ENCODE assay signal across 23 cellular contexts in genomic region chr14:56875104-56875675, GRCh38.
"Had no signal": no experiment of that assay in that cellular context is flagged by ENCODE, and none has a peak within 500 bp of the region (broad histone marks: within the 10 kb centered on the region; RNA-seq: fewer than 3 reads in every experiment).

No MANE protein-coding gene starts in this region.

- H3K36me3 Mint-ChIP-seq: natural killer cell treated with Interleukin-12 subunit alpha and Interleukin-12 subunit beta and Interleukin-15 and Interleukin-18, amount 100 ng/mL, for 72 hours; stimulated activated effector memory CD8-positive, alpha-beta T cell treated with anti-CD3 and anti-CD28 coated beads, Interleukin-12 subunit alpha, Interleukin-12 subunit beta, amount 100 ng/mL, for 72 hours; stimulated activated naive B cell treated with anti-CD40 and anti-IgM and Interleukin-4, amounts not matched to agents 10 μg/mL and 1 μg/mL and 100 μg/mL, for 72 hours had no signal

- H3K4me1 Mint-ChIP-seq: stimulated activated effector memory CD8-positive, alpha-beta T cell treated with anti-CD3 and anti-CD28 coated beads, Interleukin-12 subunit alpha, Interleukin-12 subunit beta, amount 100 ng/mL, for 72 hours; stimulated activated naive B cell treated with anti-CD40 and anti-IgM and Interleukin-4, amounts not matched to agents 10 μg/mL and 1 μg/mL and 100 μg/mL, for 72 hours had no signal

- H3K27ac ChIP-seq: neutrophil, pancreas, prostate gland, right atrium auricular region, right lobe of liver, sigmoid colon, stomach, thoracic aorta, thyroid gland, tibial nerve, upper lobe of left lung, vagina had no signal

- H3K4me3 Mint-ChIP-seq: natural killer cell treated with Interleukin-12 subunit alpha and Interleukin-12 subunit beta and Interleukin-15 and Interleukin-18, amount 100 ng/mL, for 72 hours; nephron progenitor cell; neural crest cell; stimulated activated effector memory CD8-positive, alpha-beta T cell treated with anti-CD3 and anti-CD28 coated beads, Interleukin-12 subunit alpha, Interleukin-12 subunit beta, amount 100 ng/mL, for 72 hours; stimulated activated naive B cell treated with anti-CD40 and anti-IgM and Interleukin-4, amounts not matched to agents 10 μg/mL and 1 μg/mL and 100 μg/mL, for 72 hours; stimulated activated naive CD8-positive, alpha-beta T cell treated with anti-CD3 and anti-CD28 coated beads, Interleukin-15, Interleukin-2, amounts not matched to agents 100 ng/mL and 50 ng/mL, for 24 hours had no signal

- H3K27me3 ChIP-seq: neutrophil, pancreas, right atrium auricular region, right lobe of liver, sigmoid colon, thyroid gland, tibial nerve, upper lobe of left lung, vagina had no signal

- H3K27ac Mint-ChIP-seq: natural killer cell treated with Interleukin-12 subunit alpha and Interleukin-12 subunit beta and Interleukin-15 and Interleukin-18, amount 100 ng/mL, for 72 hours; nephron progenitor cell; stimulated activated effector memory CD8-positive, alpha-beta T cell treated with anti-CD3 and anti-CD28 coated beads, Interleukin-12 subunit alpha, Interleukin-12 subunit beta, amount 100 ng/mL, for 72 hours; stimulated activated naive B cell treated with anti-CD40 and anti-IgM and Interleukin-4, amounts not matched to agents 10 μg/mL and 1 μg/mL and 100 μg/mL, for 72 hours; stimulated activated naive CD8-positive, alpha-beta T cell treated with anti-CD3 and anti-CD28 coated beads, Interleukin-15, Interleukin-2, amounts not matched to agents 100 ng/mL and 50 ng/mL, for 24 hours had no signal

- H3K9me3 Mint-ChIP-seq: nephron progenitor cell, neural crest cell had no signal

- H3K9me3 ChIP-seq: neutrophil, pancreas, prostate gland, right atrium auricular region, right lobe of liver, sigmoid colon, stomach, thoracic aorta, thyroid gland, tibial nerve, upper lobe of left lung, vagina had no signal

- H3K4me1 ChIP-seq: pancreas, prostate gland, right atrium auricular region, right lobe of liver, sigmoid colon, stomach, thyroid gland, tibial nerve, upper lobe of left lung, vagina had no signal

- H3K36me3 ChIP-seq: neutrophil, pancreas, prostate gland, right atrium auricular region, right lobe of liver, sigmoid colon, stomach, thoracic aorta, thyroid gland, tibial nerve, upper lobe of left lung, vagina had no signal

- ATAC-seq: natural killer cell treated with Interleukin-12 subunit alpha and Interleukin-12 subunit beta and Interleukin-15 and Interleukin-18, amount 100 ng/mL, for 72 hours; stimulated activated naive B cell treated with anti-CD40 and anti-IgM and Interleukin-4, amounts not matched to agents 10 μg/mL and 1 μg/mL and 100 μg/mL, for 72 hours had no signal

- DNase-seq: nephron progenitor cell; nucleus accumbens; retina; sigmoid colon; stimulated activated CD4-positive, alpha-beta T cell treated with anti-CD3 and anti-CD28 coated beads, Interleukin-2, amount 100 ng/mL, for 48 hours; stimulated activated CD4-positive, alpha-beta T cell treated with anti-CD3 and anti-CD28 coated beads, Interleukin-4, amount 100 ng/mL, for 24 hours; stimulated activated naive B cell treated with anti-CD40 and anti-IgM and Interleukin-4, amounts not matched to agents 10 μg/mL and 1 μg/mL and 100 μg/mL, for 72 hours; stimulated activated naive CD4-positive, alpha-beta T cell treated with Interleukin-2 at 50 U/mL for 16 hours had no signal

- H3K4me3 ChIP-seq: pancreas, prostate gland, right atrium auricular region, right lobe of liver, sigmoid colon, stomach, thoracic aorta, thyroid gland, tibial nerve, upper lobe of left lung, vagina had no signal
